Comparison of ENCODE assay signal across 14 cellular contexts in genomic region chr5:136114406-136115132, GRCh38. TPM values are rescaled to one million over a fixed set of nuclear protein-coding genes. Genes with fewer than 3 reads are reported as not detected.
A peak's percentile ranks its signal among the peaks of the same experiment; 100 is the strongest.
DNase-seq lines count a peak whose midpoint lies in the region; ATAC-seq and TF ChIP-seq lines count a peak whose summit lies in the region.
"Had no signal": no experiment of that assay in that cellular context is flagged by ENCODE, and none has a peak within 500 bp of the region (broad histone marks: within the 10 kb centered on the region; RNA-seq: fewer than 3 reads in every experiment).

No MANE protein-coding gene starts in this region.

- DNase-seq in NCI-H345 treated with DMSO at 0.1 percent for 48 hours (lab: John Stamatoyannopoulos, UW; ENCODE audit: unreplicated experiment) (peak; percentile 30), NCI-H345 (lab: John Stamatoyannopoulos, UW) (no peak), epithelial cell of prostate (ENCODE audit: low read depth, low spot score) (peak; percentile 81), fibroblast of the aortic adventitia (ENCODE audit: low read depth) (peak; percentile 31), T-helper 1 cell (no peak), cerebellum (ENCODE audit: low spot score) (no peak)
- DNase-seq: 8988T; AML-193; Caco-2; CD8-positive, alpha-beta memory T cell had no signal

- no peak for TF ChIP-seq CTCF in fibroblast of the aortic adventitia (IDR thresholded peaks at IDR 0.05; ENCODE audit: insufficient read depth, low read length)

- ATAC-seq in HG02884 (IDR thresholded peaks at IDR 0.05; ENCODE audit: unreplicated experiment) = no peak
- ATAC-seq: HCT116, HepG2 had no signal

- H3K27ac ChIP-seq in epithelial cell of prostate = peak overlapping the region; percentile 72
- H3K27ac ChIP-seq: BLaER1 had no signal

- H3K4me3 ChIP-seq in fibroblast of the aortic adventitia (ENCODE audit: low read depth, low read length) = no peak overlapping the region
- H3K4me3 ChIP-seq: BLaER1 had no signal

RNA-seq across cellular contexts. Expression of gene SMAD5, which starts 18.1 kb away (rescaled TPM):
- 88.7 and 590 TPM in 2 replicates for total RNA-seq in fibroblast of the aortic adventitia (ENCODE audit: low replicate concordance)
- total RNA-seq in cerebellum = 61.1 TPM

Comparison
In these comparisons a context has a peak if more than half of its experiments do, and no peak if none do; other contexts are left out.
1. DNase-seq: peak in NCI-H345 treated with DMSO at 0.1 percent for 48 hours (single experiment), epithelial cell of prostate (single experiment) and fibroblast of the aortic adventitia (single experiment); none in NCI-H345 (single experiment), T-helper 1 cell (0 of 5) and cerebellum (single experiment).